In genomic region chr4:70336043-70336442, GRCh38 we compare ENCODE assay signal across 37 cellular contexts. TPM values are rescaled to one million over a fixed set of nuclear protein-coding genes. Genes with fewer than 3 reads are reported as not detected.
"Had no signal": no experiment of that assay in that cellular context is flagged by ENCODE, and none has a peak within 500 bp of the region (broad histone marks: within the 10 kb centered on the region; RNA-seq: fewer than 3 reads in every experiment).

No MANE protein-coding gene starts in this region.

- H3K4me1 ChIP-seq: neural progenitor cell, parathyroid adenoma, psoas muscle, spleen, suprapubic skin, testis, tibial artery, transverse colon, upper lobe of right lung, uterus had no signal

- H3K27me3 Mint-ChIP-seq: naive thymus-derived CD4-positive, alpha-beta T cell; progenitor cell of endocrine pancreas; stimulated activated memory B cell treated with anti-CD40 and anti-IgM and Interleukin-4, amounts not matched to agents 10 μg/mL and 1 μg/mL and 100 μg/mL, for 72 hours; stimulated activated naive CD8-positive, alpha-beta T cell treated with anti-CD3 and anti-CD28 coated beads, Interleukin-15, amount 100 ng/mL, for 72 hours; type B pancreatic cell had no signal

- DNase-seq: naive thymus-derived CD4-positive, alpha-beta T cell; natural killer cell; occipital lobe; ovary; posterior cingulate gyrus; psoas muscle; right cardiac atrium; spleen; stimulated activated CD4-positive, alpha-beta T cell treated with anti-CD3 and anti-CD28 coated beads, Interleukin-12 subunit alpha, Interleukin-12 subunit beta, amount 100 ng/mL, for 4 hours; stimulated activated CD4-positive, alpha-beta T cell treated with anti-CD3 and anti-CD28 coated beads, Interleukin-1b, Interleukin-23, amount 100 ng/mL, for 48 hours; stimulated activated CD4-positive, alpha-beta T cell treated with anti-CD3 and anti-CD28 coated beads, Interleukin-4, amount 100 ng/mL, for 1 hour; stimulated activated CD4-positive, alpha-beta T cell treated with anti-CD3 and anti-CD28 coated beads, Interleukin-4, amount 100 ng/mL, for 4 hours; stimulated activated CD8-positive, alpha-beta memory T cell treated with anti-CD3 and anti-CD28 coated beads, Interleukin-4, amount 100 ng/mL, for 48 hours; stimulated activated naive CD4-positive, alpha-beta T cell; stimulated activated naive CD8-positive, alpha-beta T cell treated with anti-CD3 and anti-CD28 coated beads, Interleukin-15, amount 100 ng/mL, for 72 hours; stimulated activated naive CD8-positive, alpha-beta T cell treated with anti-CD3 and anti-CD28 coated beads, Interleukin-15, Interleukin-2, amounts not matched to agents 100 U/mL and 50 U/mL, for 24 hours; substantia nigra; testis; tibial artery; transverse colon; upper lobe of right lung; uterus had no signal

- H3K4me1 Mint-ChIP-seq: naive thymus-derived CD4-positive, alpha-beta T cell; natural killer cell; neural progenitor cell; stimulated activated memory B cell treated with anti-CD40 and anti-IgM and Interleukin-4, amounts not matched to agents 10 μg/mL and 1 μg/mL and 100 μg/mL, for 72 hours; stimulated activated naive CD8-positive, alpha-beta T cell treated with anti-CD3 and anti-CD28 coated beads, Interleukin-15, amount 100 ng/mL, for 72 hours had no signal

- H3K27ac ChIP-seq: neural progenitor cell, ovary, parathyroid adenoma, psoas muscle, skin epidermis, spleen, suprapubic skin, testis, tibial artery, transverse colon, upper lobe of right lung, uterus had no signal

- H3K4me2 ChIP-seq: neural progenitor cell, smooth muscle cell had no signal

- ATAC-seq: naive thymus-derived CD4-positive, alpha-beta T cell; natural killer cell; psoas muscle; right cardiac atrium; sciatic nerve; stimulated activated memory B cell treated with anti-CD40 and anti-IgM and Interleukin-4, amounts not matched to agents 10 μg/mL and 1 μg/mL and 100 μg/mL, for 72 hours; stimulated activated naive CD8-positive, alpha-beta T cell treated with anti-CD3 and anti-CD28 coated beads, Interleukin-15, amount 100 ng/mL, for 72 hours; stimulated activated naive CD8-positive, alpha-beta T cell treated with anti-CD3 and anti-CD28 coated beads, Interleukin-15, Interleukin-2, amounts not matched to agents 100 U/mL and 50 U/mL, for 24 hours; upper lobe of right lung had no signal

- H3K36me3 Mint-ChIP-seq: naive thymus-derived CD4-positive, alpha-beta T cell; natural killer cell; neural progenitor cell; stimulated activated memory B cell treated with anti-CD40 and anti-IgM and Interleukin-4, amounts not matched to agents 10 μg/mL and 1 μg/mL and 100 μg/mL, for 72 hours; type B pancreatic cell had no signal

- H3K79me2 ChIP-seq: parathyroid adenoma had no signal

- H3K4me3 ChIP-seq: neural progenitor cell, ovary, psoas muscle, skin epidermis, smooth muscle cell, spleen, suprapubic skin, testis, tibial artery, transverse colon, upper lobe of right lung, uterus had no signal

- H3K9ac ChIP-seq: neural progenitor cell, parathyroid adenoma had no signal

- H3K9me3 ChIP-seq: ovary, psoas muscle, spleen, suprapubic skin, testis, tibial artery, transverse colon, upper lobe of right lung, uterus had no signal

- H3K9me3 Mint-ChIP-seq: nephron; stimulated activated memory B cell treated with anti-CD40 and anti-IgM and Interleukin-4, amounts not matched to agents 10 μg/mL and 1 μg/mL and 100 μg/mL, for 72 hours; stimulated activated naive CD8-positive, alpha-beta T cell treated with anti-CD3 and anti-CD28 coated beads, Interleukin-15, amount 100 ng/mL, for 72 hours; type B pancreatic cell had no signal

- H3K27ac Mint-ChIP-seq: naive thymus-derived CD4-positive, alpha-beta T cell; natural killer cell; neural progenitor cell; progenitor cell of endocrine pancreas; stimulated activated memory B cell treated with anti-CD40 and anti-IgM and Interleukin-4, amounts not matched to agents 10 μg/mL and 1 μg/mL and 100 μg/mL, for 72 hours; stimulated activated naive CD8-positive, alpha-beta T cell treated with anti-CD3 and anti-CD28 coated beads, Interleukin-15, amount 100 ng/mL, for 72 hours; type B pancreatic cell had no signal

- H3K36me3 ChIP-seq: neural progenitor cell, ovary, spleen, suprapubic skin, tibial artery, transverse colon, upper lobe of right lung, uterus had no signal

- H3K4me3 Mint-ChIP-seq: naive thymus-derived CD4-positive, alpha-beta T cell; natural killer cell; nephron; neural progenitor cell; stimulated activated memory B cell treated with anti-CD40 and anti-IgM and Interleukin-4, amounts not matched to agents 10 μg/mL and 1 μg/mL and 100 μg/mL, for 72 hours; stimulated activated naive CD8-positive, alpha-beta T cell treated with anti-CD3 and anti-CD28 coated beads, Interleukin-15, amount 100 ng/mL, for 72 hours; type B pancreatic cell had no signal

- H3K27me3 ChIP-seq: neural progenitor cell, ovary, spleen, suprapubic skin, testis, tibial artery, transverse colon, upper lobe of right lung, uterus had no signal

- H2AFZ ChIP-seq: neural progenitor cell, parathyroid adenoma had no signal

RNA-seq across cellular contexts. Expression of gene CABS1, which starts 1.3 kb away (rescaled TPM):
- total RNA-seq: naive thymus-derived CD4-positive, alpha-beta T cell; natural killer cell; occipital lobe; osteoblast; ovary; progenitor cell of endocrine pancreas; psoas muscle; renal cortical epithelial cell; right cardiac atrium; sciatic nerve; smooth muscle cell; spleen; suprapubic skin; transverse colon; upper lobe of right lung; urinary bladder had no signal
- polyA plus RNA-seq: naive thymus-derived CD4-positive, alpha-beta T cell; neural cell; ovary; psoas muscle; right cardiac atrium; smooth muscle cell; spleen; urinary bladder had no signal

RNA-seq across cellular contexts. Expression of gene SMR3A, which starts 24.5 kb away (rescaled TPM):
- total RNA-seq: naive thymus-derived CD4-positive, alpha-beta T cell; natural killer cell; occipital lobe; osteoblast; ovary; progenitor cell of endocrine pancreas; psoas muscle; renal cortical epithelial cell; right cardiac atrium; sciatic nerve; smooth muscle cell; spleen; suprapubic skin; testis; transverse colon; upper lobe of right lung; urinary bladder; uterus had no signal
- polyA plus RNA-seq: naive thymus-derived CD4-positive, alpha-beta T cell; neural cell; ovary; psoas muscle; right cardiac atrium; smooth muscle cell; spleen; thymus; urinary bladder had no signal

RNA-seq across cellular contexts. Expression of gene SMR3B, which starts 46.9 kb away (rescaled TPM):
- total RNA-seq: naive thymus-derived CD4-positive, alpha-beta T cell; natural killer cell; occipital lobe; osteoblast; progenitor cell of endocrine pancreas; psoas muscle; renal cortical epithelial cell; right cardiac atrium; sciatic nerve; smooth muscle cell; spleen; suprapubic skin; transverse colon; upper lobe of right lung; urinary bladder; uterus had no signal
- polyA plus RNA-seq: naive thymus-derived CD4-positive, alpha-beta T cell; neural cell; ovary; psoas muscle; right cardiac atrium; smooth muscle cell; spleen; urinary bladder had no signal
